25 cellular contexts compared by ENCODE assay signal in the genomic region with DNA sequence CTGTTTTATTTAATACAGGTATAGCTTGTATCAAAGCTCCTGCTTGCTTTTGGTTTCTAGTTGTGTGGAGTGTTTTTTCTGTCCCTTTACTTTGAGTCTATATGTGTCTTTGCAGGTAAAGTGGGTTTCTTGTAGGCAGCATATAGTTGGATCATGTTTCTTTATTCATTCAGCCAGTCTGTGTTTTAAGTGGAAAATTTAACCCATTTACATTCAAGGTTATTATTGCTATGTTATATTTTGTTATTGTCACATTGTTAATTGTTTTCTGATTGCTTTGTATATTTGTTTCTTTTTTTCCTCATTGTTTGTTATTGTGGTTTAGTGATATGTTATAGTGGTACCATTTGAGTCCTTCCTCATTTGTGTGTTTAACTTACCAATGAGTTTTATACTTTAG. TPM values are rescaled to one million over a fixed set of nuclear protein-coding genes. Genes with fewer than 3 reads are reported as not detected.
DNase-seq lines count a peak whose midpoint lies in the region; ATAC-seq, FAIRE-seq and TF ChIP-seq lines count a peak whose summit lies in the region.
"Had no signal": no experiment of that assay in that cellular context is flagged by ENCODE, and none has a peak within 500 bp of the region (broad histone marks: within the 10 kb centered on the region; RNA-seq: fewer than 3 reads in every experiment).

No MANE protein-coding gene starts in this region.

- H3K9me3 Mint-ChIP-seq in activated T-cell treated with anti-CD3 and anti-CD28 coated beads, Interleukin-2, amount 50 U/mL, for 72 hours: peaks cover 5 to 6% of the 10 kb centered on the region in 2 donors
- peaks cover 9% of the 10 kb centered on the region for H3K9me3 Mint-ChIP-seq in Caco-2 (ENCODE audit: unreplicated experiment)
- H3K9me3 Mint-ChIP-seq: GM23338, HFFc6 had no signal

- no peak for TF ChIP-seq POLR2A in K562 (conservative IDR thresholded peaks at IDR 0.05)

- H3K4me2 ChIP-seq in K562 (ENCODE audit: insufficient read depth, low read length): no peak overlapping the region
- H3K4me2 ChIP-seq: A549, GM23338 had no signal

- H3K9me3 ChIP-seq in HEK293 (ENCODE audit: control insufficient read depth, insufficient read depth, low read depth, low read length) (no peaks in the 10 kb centered on the region), K562 (replicated peaks; ENCODE audit: control insufficient read depth, insufficient read depth, low read depth, low read length) (peaks cover 3% of the 10 kb centered on the region; the same call in 1 of the 2 replicates), BE2C (no peaks in the 10 kb centered on the region), Caco-2 (no peaks in the 10 kb centered on the region; the same call in 1 of the 2 replicates)

- H3K79me2 ChIP-seq in K562 (ENCODE audit: control insufficient read depth, insufficient read depth, low read length): peaks cover 13% of the 10 kb centered on the region; the same call in 2 of the 3 replicates

- TF ChIP-seq CTCF in HEK293 (tag by site-specific recombination; IDR thresholded peaks at IDR 0.05): no peak
- TF ChIP-seq CTCF in K562 (IDR thresholded peaks at IDR 0.05 in 2 of 3, conservative IDR thresholded peaks at IDR 0.05 in 1 of 3; ENCODE audit: insufficient read depth in 2 of 3, low read depth in 1 of 3, low read length in 3 of 3): no peak
- TF ChIP-seq CTCF in BE2C (IDR thresholded peaks at IDR 0.05; ENCODE audit: low read depth, low read length): no peak
- TF ChIP-seq CTCF in Caco-2 (IDR thresholded peaks at IDR 0.05; ENCODE audit: insufficient read depth in 1 of 2, low read depth in 1 of 2, low read length in 1 of 2, severe bottlenecking in 1 of 2, unreplicated experiment in 1 of 2): no peak

- H3K27ac ChIP-seq in HEK293 (ENCODE audit: extremely low read depth, low read depth, low read length): no peak overlapping the region
- H3K27ac ChIP-seq in K562 (ENCODE audit: extremely low read depth, low read depth, low read length): no peak overlapping the region
- H3K27ac ChIP-seq: A549 had no signal

- H3K4me1 ChIP-seq in HEK293 (ENCODE audit: control insufficient read depth, insufficient read depth, low read length): no peaks in the 10 kb centered on the region
- no peaks in the 10 kb centered on the region for H3K4me1 ChIP-seq in K562 (replicated peaks in 1 of 2; ENCODE audit: control insufficient read depth in 2 of 2, insufficient read depth in 2 of 2, low read length in 2 of 2)
- no peaks in the 10 kb centered on the region for H3K4me1 ChIP-seq in BE2C
- H3K4me1 ChIP-seq in Caco-2: no peaks in the 10 kb centered on the region
- H3K4me1 ChIP-seq: A549 had no signal

- H3K27me3 ChIP-seq in K562 (ENCODE audit: control insufficient read depth in 2 of 2, insufficient read depth in 2 of 2, low read length in 2 of 2) (no peaks in the 10 kb centered on the region), BE2C (no peaks in the 10 kb centered on the region), Caco-2 (replicated peaks; ENCODE audit: control insufficient read depth, insufficient read depth, low read length) (no peaks in the 10 kb centered on the region)

- FAIRE-seq in K562 (lab: Jason Lieb, UNC): peak; percentile 64
- FAIRE-seq: A549, GM12878, GM19239 had no signal

- no peak for DNase-seq in activated T-cell treated with anti-CD3 and anti-CD28 coated beads, Interleukin-2, amount 50 U/mL, for 72 hours
- no peak for DNase-seq in activated T-cell treated with anti-CD3 and anti-CD28 coated beads, Interleukin-2, amount 50 U/mL, for 1 hour
- DNase-seq in K562 (ENCODE audit: extremely low read depth in 1 of 4, low spot score in 3 of 4) (no peak), NCI-H187 (lab: John Stamatoyannopoulos, UW) (no peak), BE2C (no peak), Caco-2 (no peak)
- DNase-seq: 8988T; ACHN; AML-193; C1 segment of cervical spinal cord; CD4-positive, alpha-beta memory T cell; COR-L47; DMS153; DND-41; GDM1; H9; HFFc6 had no signal

- BruUV-seq in K562 (replicated peaks; lab: Mats Ljungman, UMichigan) (no TSS peak), Caco-2 (replicated peaks; lab: Mats Ljungman, UMichigan) (no TSS peak)

- no peak for TF ChIP-seq EP300 in K562 (IDR thresholded peaks at IDR 0.05; ENCODE audit: low read length)

- peaks cover 24 to 77% of the 10 kb centered on the region in 2 experiments; a peak in 2 of 3 replicates for H3K36me3 ChIP-seq in HEK293 (ENCODE audit: control insufficient read depth in 2 of 2, insufficient read depth in 1 of 2, low read length in 2 of 2)
- H3K36me3 ChIP-seq in K562 (ENCODE audit: control insufficient read depth, insufficient read depth, low read length): peaks cover 53% of the 10 kb centered on the region
- peaks cover 5% of the 10 kb centered on the region for H3K36me3 ChIP-seq in BE2C
- no peaks in the 10 kb centered on the region for H3K36me3 ChIP-seq in Caco-2 (ENCODE audit: control insufficient read depth, insufficient read depth, low read length)

- no peaks in the 10 kb centered on the region for H3K27me3 Mint-ChIP-seq in activated T-cell treated with anti-CD3 and anti-CD28 coated beads, Interleukin-2, amount 50 U/mL, for 72 hours (ENCODE audit: low read depth)
- H3K27me3 Mint-ChIP-seq in Caco-2 (ENCODE audit: insufficient read depth, unreplicated experiment): no peaks in the 10 kb centered on the region
- H3K27me3 Mint-ChIP-seq: CD4-positive, alpha-beta memory T cell had no signal

- POLR2A ChIA-PET in HEK293 (lab: Yijun Ruan, JAX): no interaction called here
- POLR2A ChIA-PET in K562 (lab: Yijun Ruan, JAX): interaction anchor here (1.2 kb wide), 1 partner anchor 11 kb away, joined by 3 read pairs; no protein-coding TSS in a partner anchor
- POLR2A ChIA-PET in Caco-2 (lab: Charles Lee): no interaction called here

- no peak for TF ChIP-seq RAD21 in K562 (CRISPR knock-in tag; conservative IDR thresholded peaks at IDR 0.05 in 1 of 2, IDR thresholded peaks at IDR 0.05 in 1 of 2)

- H3K4me1 Mint-ChIP-seq in activated T-cell treated with anti-CD3 and anti-CD28 coated beads, Interleukin-2, amount 50 U/mL, for 72 hours (ENCODE audit: low read depth): no peaks in the 10 kb centered on the region
- H3K4me1 Mint-ChIP-seq in Caco-2 (ENCODE audit: low read depth, unreplicated experiment): peaks cover 6% of the 10 kb centered on the region
- H3K4me1 Mint-ChIP-seq: GM23338, H9 had no signal

- no peak for ATAC-seq in activated T-cell treated with anti-CD3 and anti-CD28 coated beads, Interleukin-2, amount 50 U/mL, for 72 hours (replicated peaks in 1 of 2)
- no peak for ATAC-seq in K562
- ATAC-seq: A549, GM12878, GM23338, HCT116 had no signal

- no peaks in the 10 kb centered on the region for H4K20me1 ChIP-seq in K562 (replicated peaks; ENCODE audit: control insufficient read depth, insufficient read depth, low read length)

- H3K9ac ChIP-seq in K562 (ENCODE audit: insufficient read depth in 1 of 2, low read depth in 2 of 2, low read length in 2 of 2): no peak overlapping the region

- H3K27ac Mint-ChIP-seq in activated T-cell treated with anti-CD3 and anti-CD28 coated beads, Interleukin-2, amount 50 U/mL, for 72 hours: peak overlapping the region; percentile 83
- no peak overlapping the region for H3K27ac Mint-ChIP-seq in Caco-2 (ENCODE audit: unreplicated experiment)
- H3K27ac Mint-ChIP-seq: CD4-positive, alpha-beta memory T cell; GM23338; H9; HFFc6 had no signal

- no peak overlapping the region for H3K4me3 ChIP-seq in HEK293 (ENCODE audit: low read depth, low read length)
- H3K4me3 ChIP-seq in K562: no peak overlapping the region
- no peak overlapping the region for H3K4me3 ChIP-seq in BE2C (ENCODE audit: low read depth, low read length)
- H3K4me3 ChIP-seq in Caco-2 (ENCODE audit: low read depth, low read length): no peak overlapping the region
- H3K4me3 ChIP-seq: A549, GM12878, GM23338 had no signal

- peaks cover 21 to 58% of the 10 kb centered on the region in 2 donors for H3K36me3 Mint-ChIP-seq in activated T-cell treated with anti-CD3 and anti-CD28 coated beads, Interleukin-2, amount 50 U/mL, for 72 hours (ENCODE audit: insufficient read depth in 2 of 2)
- peaks cover 61% of the 10 kb centered on the region for H3K36me3 Mint-ChIP-seq in Caco-2 (ENCODE audit: insufficient read depth, unreplicated experiment)

- CTCF ChIA-PET in HEK293 (lab: Yijun Ruan, JAX): interaction anchor here (0.7 kb wide), 1 partner anchor 234 kb away, joined by 6 read pairs; no protein-coding TSS in a partner anchor
- CTCF ChIA-PET in K562 (lab: Yijun Ruan, JAX; ENCODE audit: low intra/inter-chr PET ratio): no interaction called here
- CTCF ChIA-PET in Caco-2 (lab: Charles Lee): no interaction called here

- no peaks in the 10 kb centered on the region for H3K9me1 ChIP-seq in K562 (ENCODE audit: control insufficient read depth, insufficient read depth, low read length)

- no peak overlapping the region for H2AFZ ChIP-seq in K562 (ENCODE audit: low read depth, low read length)
- H2AFZ ChIP-seq: GM23338 had no signal

- in situ Hi-C loops in K562 (cut with MboI): no loop called here

- intact Hi-C loops in K562 (cut with micrococcal nuclease) (no loop called here), Caco-2 (cut with micrococcal nuclease; ENCODE audit: unreplicated experiment) (no loop called here)

- H3K4me3 Mint-ChIP-seq in activated T-cell treated with anti-CD3 and anti-CD28 coated beads, Interleukin-2, amount 50 U/mL, for 72 hours: no peak overlapping the region
- H3K4me3 Mint-ChIP-seq in Caco-2 (ENCODE audit: unreplicated experiment): no peak overlapping the region
- H3K4me3 Mint-ChIP-seq: CD4-positive, alpha-beta memory T cell; GM23338; H9; HFFc6 had no signal

RNA-seq across cellular contexts. Expression of a gene that starts 26.7 kb away (rescaled TPM):
- total RNA-seq in activated T-cell treated with anti-CD3 and anti-CD28 coated beads, Interleukin-2, amount 50 U/mL, for 72 hours: not detected
- not detected in 2 replicates for total RNA-seq in K562 (2011; cell fraction: chromatin; rRNA removed; ENCODE audit: low replicate concordance)
- total RNA-seq in K562 (2011; cell fraction: nucleolus; rRNA removed): not detected in 2 replicates
- not detected in 2 replicates for total RNA-seq in K562 (2011; cell fraction: nucleoplasm; rRNA removed)
- total RNA-seq in K562 (2014; rRNA removed): not detected in 2 replicates
- total RNA-seq in K562 (2014; rRNA removed; fragmentation: Illumina TruSeq; extraction: Trizol): not detected in 2 replicates
- not detected in 2 replicates for total RNA-seq in K562 (2015; rRNA removed; fragmentation: Illumina TruSeq; extraction: Trizol)
- total RNA-seq in K562 (2021): not detected in 2 replicates
- polyA plus RNA-seq in K562 (2011; rRNA removed): not detected in 2 replicates
- 0.03 TPM in 1 of 2 replicates, not detected in the other for polyA plus RNA-seq in K562 (2011; cell fraction: cytosol; rRNA removed)
- polyA plus RNA-seq in K562 (2011; cell fraction: nucleus; rRNA removed): not detected in 2 replicates
- 0.03 TPM in 1 of 2 replicates, not detected in the other for polyA plus RNA-seq in K562 (2012)
- not detected in 2 replicates for polyA plus RNA-seq in K562 (2014; fragmentation: Illumina TruSeq; extraction: Trizol)
- polyA plus RNA-seq in K562 (2014; fragmentation: Nextera tagmentation; extraction: Ambion mirVana): not detected
- polyA plus RNA-seq in K562 (2014; rRNA removed): not detected in 2 replicates
- not detected in 2 replicates for polyA minus RNA-seq in K562 (2011; rRNA and poly(A)+ RNA removed)
- polyA minus RNA-seq in K562 (2011; cell fraction: cytosol; rRNA and poly(A)+ RNA removed): not detected in 2 replicates
- not detected in 2 replicates for polyA minus RNA-seq in K562 (2011; cell fraction: nucleus; rRNA and poly(A)+ RNA removed)
- not detected for polyA plus RNA-seq in BE2C (2012; ENCODE audit: insufficient read depth, insufficient read length, low read depth)
- 2.9 and 4.0 TPM in 2 replicates for total RNA-seq in Caco-2 (2022)
- total RNA-seq: CD4-positive, alpha-beta memory T cell; GM12878; H4; HFFc6 had no signal
- polyA plus RNA-seq: BJ; CD4-positive, alpha-beta memory T cell; GM12878 had no signal

RNA-seq across cellular contexts. Expression of a gene that starts 31.1 kb away (rescaled TPM):
- total RNA-seq in activated T-cell treated with anti-CD3 and anti-CD28 coated beads, Interleukin-2, amount 50 U/mL, for 72 hours: 100 to 1,000 TPM; 486 to 615 TPM
- 47.4 and 83.8 TPM in 2 replicates for total RNA-seq in K562 (2011; cell fraction: chromatin; rRNA removed; ENCODE audit: low replicate concordance)
- 59.5 and 62.8 TPM in 2 replicates for total RNA-seq in K562 (2011; cell fraction: nucleolus; rRNA removed)
- 90.9 and 179 TPM in 2 replicates for total RNA-seq in K562 (2011; cell fraction: nucleoplasm; rRNA removed)
- total RNA-seq in K562 (2014; rRNA removed) (1,738 and 1,868 TPM in 2 replicates), K562 (2014; rRNA removed; fragmentation: Illumina TruSeq; extraction: Trizol) (1,262 and 1,370 TPM in 2 replicates), K562 (2015; rRNA removed; fragmentation: Illumina TruSeq; extraction: Trizol) (1,548 and 1,573 TPM in 2 replicates), K562 (2021) (1,160 and 1,216 TPM in 2 replicates), Caco-2 (2022) (567 and 622 TPM in 2 replicates)
- polyA plus RNA-seq in K562 (2011; rRNA removed) (411 and 825 TPM in 2 replicates), K562 (2014; fragmentation: Illumina TruSeq; extraction: Trizol) (1,646 and 1,955 TPM in 2 replicates), K562 (2014; fragmentation: Nextera tagmentation; extraction: Ambion mirVana) (100 to 1,000 TPM; 363 to 380 TPM), K562 (2014; rRNA removed) (1,176 and 1,182 TPM in 2 replicates)
- 506 and 740 TPM in 2 replicates for polyA plus RNA-seq in K562 (2011; cell fraction: cytosol; rRNA removed)
- polyA plus RNA-seq in K562 (2011; cell fraction: nucleus; rRNA removed): 320 and 421 TPM in 2 replicates
- polyA plus RNA-seq in K562 (2012): 794 and 1,429 TPM in 2 replicates
- polyA minus RNA-seq in K562 (2011; rRNA and poly(A)+ RNA removed): 483 and 659 TPM in 2 replicates
- 380 and 478 TPM in 2 replicates for polyA minus RNA-seq in K562 (2011; cell fraction: cytosol; rRNA and poly(A)+ RNA removed)
- 66.0 and 120 TPM in 2 replicates for polyA minus RNA-seq in K562 (2011; cell fraction: nucleus; rRNA and poly(A)+ RNA removed)
- polyA plus RNA-seq in BE2C (2012; ENCODE audit: insufficient read depth, insufficient read length, low read depth): 719 TPM

RNA-seq across cellular contexts. Expression of a gene that starts 53.5 kb away (rescaled TPM):
- 10 to 100 TPM; 32.6 to 36.0 TPM for total RNA-seq in activated T-cell treated with anti-CD3 and anti-CD28 coated beads, Interleukin-2, amount 50 U/mL, for 72 hours
- 176 and 400 TPM in 2 replicates for total RNA-seq in K562 (2011; cell fraction: chromatin; rRNA removed; ENCODE audit: low replicate concordance)
- total RNA-seq in K562 (2011; cell fraction: nucleolus; rRNA removed): 273 and 316 TPM in 2 replicates
- 218 and 223 TPM in 2 replicates for total RNA-seq in K562 (2011; cell fraction: nucleoplasm; rRNA removed)
- 45.7 and 55.3 TPM in 2 replicates for total RNA-seq in K562 (2014; rRNA removed)
- 22.5 and 26.1 TPM in 2 replicates for total RNA-seq in K562 (2014; rRNA removed; fragmentation: Illumina TruSeq; extraction: Trizol)
- 39.2 and 40.8 TPM in 2 replicates for total RNA-seq in K562 (2015; rRNA removed; fragmentation: Illumina TruSeq; extraction: Trizol)
- 79.5 and 81.7 TPM in 2 replicates for total RNA-seq in K562 (2021)
- polyA plus RNA-seq in K562 (2011; rRNA removed): 60.9 and 92.0 TPM in 2 replicates
- polyA plus RNA-seq in K562 (2011; cell fraction: cytosol; rRNA removed): 76.7 and 89.6 TPM in 2 replicates
- polyA plus RNA-seq in K562 (2011; cell fraction: nucleus; rRNA removed): 482 and 572 TPM in 2 replicates
- 38.4 and 79.3 TPM in 2 replicates for polyA plus RNA-seq in K562 (2012)
- polyA plus RNA-seq in K562 (2014; fragmentation: Illumina TruSeq; extraction: Trizol): 52.1 and 55.8 TPM in 2 replicates
- 1 to 10 TPM; 1.7 to 5.0 TPM for polyA plus RNA-seq in K562 (2014; fragmentation: Nextera tagmentation; extraction: Ambion mirVana)
- polyA plus RNA-seq in K562 (2014; rRNA removed): 50.1 and 62.9 TPM in 2 replicates
- polyA minus RNA-seq in K562 (2011; rRNA and poly(A)+ RNA removed): 61.5 and 64.9 TPM in 2 replicates
- 52.2 and 52.3 TPM in 2 replicates for polyA minus RNA-seq in K562 (2011; cell fraction: cytosol; rRNA and poly(A)+ RNA removed)
- polyA minus RNA-seq in K562 (2011; cell fraction: nucleus; rRNA and poly(A)+ RNA removed): 97.6 and 154 TPM in 2 replicates
- 49.6 TPM for polyA plus RNA-seq in BE2C (2012; ENCODE audit: insufficient read depth, insufficient read length, low read depth)
- 20.5 and 21.2 TPM in 2 replicates for total RNA-seq in Caco-2 (2022)

RNA-seq across cellular contexts. Expression of a gene that starts 53.8 kb away (rescaled TPM):
- total RNA-seq in activated T-cell treated with anti-CD3 and anti-CD28 coated beads, Interleukin-2, amount 50 U/mL, for 72 hours: 10 to 100 TPM; 11.7 to 12.2 TPM
- total RNA-seq in K562 (2011; cell fraction: chromatin; rRNA removed; ENCODE audit: low replicate concordance): 18.1 and 39.6 TPM in 2 replicates
- total RNA-seq in K562 (2011; cell fraction: nucleolus; rRNA removed): 13.2 and 14.9 TPM in 2 replicates
- 26.0 and 38.0 TPM in 2 replicates for total RNA-seq in K562 (2011; cell fraction: nucleoplasm; rRNA removed)
- total RNA-seq in K562 (2014; rRNA removed): 3.5 and 5.7 TPM in 2 replicates
- 5.2 and 8.1 TPM in 2 replicates for total RNA-seq in K562 (2014; rRNA removed; fragmentation: Illumina TruSeq; extraction: Trizol)
- total RNA-seq in K562 (2015; rRNA removed; fragmentation: Illumina TruSeq; extraction: Trizol): 5.3 and 5.9 TPM in 2 replicates
- total RNA-seq in K562 (2021): 5.7 and 8.5 TPM in 2 replicates
- polyA plus RNA-seq in K562 (2011; rRNA removed): 12.5 and 13.9 TPM in 2 replicates
- polyA plus RNA-seq in K562 (2011; cell fraction: cytosol; rRNA removed): 4.9 and 5.3 TPM in 2 replicates
- 3.7 and 8.0 TPM in 2 replicates for polyA plus RNA-seq in K562 (2011; cell fraction: nucleus; rRNA removed)
- 3.3 and 7.4 TPM in 2 replicates for polyA plus RNA-seq in K562 (2012)
- polyA plus RNA-seq in K562 (2014; fragmentation: Illumina TruSeq; extraction: Trizol): 5.4 and 7.1 TPM in 2 replicates
- polyA plus RNA-seq in K562 (2014; fragmentation: Nextera tagmentation; extraction: Ambion mirVana): 1 to 10 TPM in 1 of 2 experiments, under 1 TPM in 1; 0.55 to 1.8 TPM
- polyA plus RNA-seq in K562 (2014; rRNA removed): 3.4 and 3.5 TPM in 2 replicates
- 9.5 and 11.0 TPM in 2 replicates for polyA minus RNA-seq in K562 (2011; rRNA and poly(A)+ RNA removed)
- polyA minus RNA-seq in K562 (2011; cell fraction: cytosol; rRNA and poly(A)+ RNA removed): 1.8 and 2.4 TPM in 2 replicates
- polyA minus RNA-seq in K562 (2011; cell fraction: nucleus; rRNA and poly(A)+ RNA removed): 5.1 and 8.7 TPM in 2 replicates
- 1.7 TPM for polyA plus RNA-seq in BE2C (2012; ENCODE audit: insufficient read depth, insufficient read length, low read depth)
- 6.1 and 6.3 TPM in 2 replicates for total RNA-seq in Caco-2 (2022)

RNA-seq across cellular contexts. Expression of a gene that starts 55.1 kb away (rescaled TPM):
- 10 to 100 TPM; 74.2 to 89.9 TPM for total RNA-seq in activated T-cell treated with anti-CD3 and anti-CD28 coated beads, Interleukin-2, amount 50 U/mL, for 72 hours
- 75.0 and 80.3 TPM in 2 replicates for total RNA-seq in K562 (2011; cell fraction: chromatin; rRNA removed; ENCODE audit: low replicate concordance)
- 68.6 and 71.4 TPM in 2 replicates for total RNA-seq in K562 (2011; cell fraction: nucleolus; rRNA removed)
- total RNA-seq in K562 (2011; cell fraction: nucleoplasm; rRNA removed): 71.1 and 74.3 TPM in 2 replicates
- total RNA-seq in K562 (2014; rRNA removed): 193 and 231 TPM in 2 replicates
- 277 and 303 TPM in 2 replicates for total RNA-seq in K562 (2014; rRNA removed; fragmentation: Illumina TruSeq; extraction: Trizol)
- 287 and 304 TPM in 2 replicates for total RNA-seq in K562 (2015; rRNA removed; fragmentation: Illumina TruSeq; extraction: Trizol)
- 197 and 199 TPM in 2 replicates for total RNA-seq in K562 (2021)
- polyA plus RNA-seq in K562 (2011; rRNA removed): 269 and 324 TPM in 2 replicates
- polyA plus RNA-seq in K562 (2011; cell fraction: cytosol; rRNA removed): 135 and 372 TPM in 2 replicates
- polyA plus RNA-seq in K562 (2011; cell fraction: nucleus; rRNA removed): 78.2 and 125 TPM in 2 replicates
- polyA plus RNA-seq in K562 (2012): 133 and 272 TPM in 2 replicates
- polyA plus RNA-seq in K562 (2014; fragmentation: Illumina TruSeq; extraction: Trizol): 417 and 450 TPM in 2 replicates
- 100 to 1,000 TPM; 221 to 265 TPM for polyA plus RNA-seq in K562 (2014; fragmentation: Nextera tagmentation; extraction: Ambion mirVana)
- polyA plus RNA-seq in K562 (2014; rRNA removed): 434 and 470 TPM in 2 replicates
- 136 and 141 TPM in 2 replicates for polyA minus RNA-seq in K562 (2011; rRNA and poly(A)+ RNA removed)
- polyA minus RNA-seq in K562 (2011; cell fraction: cytosol; rRNA and poly(A)+ RNA removed): 47.2 and 68.5 TPM in 2 replicates
- 51.0 and 84.4 TPM in 2 replicates for polyA minus RNA-seq in K562 (2011; cell fraction: nucleus; rRNA and poly(A)+ RNA removed)
- polyA plus RNA-seq in BE2C (2012; ENCODE audit: insufficient read depth, insufficient read length, low read depth): 42.6 TPM
- total RNA-seq in Caco-2 (2022): 54.7 and 58.2 TPM in 2 replicates
